In genomic region chr13:92158335-92158734, GRCh38 we compare ENCODE assay signal across 1 cellular context.
TF ChIP-seq lines count a peak whose summit lies in the region.

No MANE protein-coding gene starts in this region.

TF ChIP-seq in HepG2, 621 proteins besides CTCF, POLR2A, EP300 and RAD21 (continued from another document):
- TF ChIP-seq KDM5A (IDR thresholded peaks at IDR 0.05; ENCODE audit: borderline replicate concordance, low read length): no peak
- no peak for TF ChIP-seq SOX13 (IDR thresholded peaks at IDR 0.05)
- TF ChIP-seq SOX13 (CRISPR knock-in tag; conservative IDR thresholded peaks at IDR 0.05 in 1 of 2, IDR thresholded peaks at IDR 0.05 in 1 of 2): no peak
- no peak for TF ChIP-seq NR0B2 (CRISPR knock-in tag; IDR thresholded peaks at IDR 0.05)
- no peak for TF ChIP-seq ZNF776 (CRISPR knock-in tag; IDR thresholded peaks at IDR 0.05)
- no peak for TF ChIP-seq ZNF530 (CRISPR knock-in tag; IDR thresholded peaks at IDR 0.05; ENCODE audit: low read depth)
- TF ChIP-seq AFF4 (CRISPR knock-in tag; IDR thresholded peaks at IDR 0.05): no peak
- TF ChIP-seq ZNF263 (CRISPR knock-in tag; IDR thresholded peaks at IDR 0.05): no peak
- no peak for TF ChIP-seq GMEB2 (CRISPR knock-in tag; IDR thresholded peaks at IDR 0.05; ENCODE audit: low read depth)
